16 cellular contexts compared by ENCODE assay signal in genomic region chr6:15147827-15148226, GRCh38.
DNase-seq lines count a peak whose midpoint lies in the region; ATAC-seq and TF ChIP-seq lines count a peak whose summit lies in the region.
"Had no signal": no experiment of that assay in that cellular context is flagged by ENCODE, and none has a peak within 500 bp of the region (broad histone marks: within the 10 kb centered on the region; RNA-seq: fewer than 3 reads in every experiment).

No MANE protein-coding gene starts in this region.

- H3K27me3 ChIP-seq in OCI-LY3 (ENCODE audit: low read depth, low read length) (no peaks in the 10 kb centered on the region), smooth muscle cell (ENCODE audit: low read depth) (no peaks in the 10 kb centered on the region)

- ATAC-seq in GM18873 (IDR thresholded peaks at IDR 0.05; ENCODE audit: low FRiP score, unreplicated experiment): no peak

- DNase-seq in Daoy (ENCODE audit: low read depth) (peak; percentile 11), cerebellum (ENCODE audit: low spot score) (peak; percentile 78), smooth muscle cell (lab: John Stamatoyannopoulos, UW; ENCODE audit: unreplicated experiment) (no peak), activated gamma-delta T cell (lab: John Stamatoyannopoulos, UW) (no peak), HCEC 1CT (no peak)
- DNase-seq: activated CD4-positive, alpha-beta T cell treated with anti-CD3 and anti-CD28 coated beads, Interleukin-2, amount 50 U/mL, for 4 hours; activated gamma-delta T cell treated with Interleukin-2 at 50 U/mL for 16 hours; dermis blood vessel endothelial cell; MM.1S; NCI-H1436; NCI-H510A treated with DMSO at 0.1 percent for 48 hours; SK-N-SH had no signal

- 0 out of 2 replicates have a peak overlapping the region, but pooled peaks have one; percentile 23 for H3K4me2 ChIP-seq in OCI-LY3 (ENCODE audit: low read length)
- no peak overlapping the region for H3K4me2 ChIP-seq in smooth muscle cell
- H3K4me2 ChIP-seq: SK-N-SH had no signal

- H3K36me3 ChIP-seq in OCI-LY3 (replicated peaks; ENCODE audit: low read depth, low read length) (no peaks in the 10 kb centered on the region), smooth muscle cell (ENCODE audit: low read depth) (no peaks in the 10 kb centered on the region)
- H3K36me3 ChIP-seq: thoracic aorta had no signal

- WGBS in smooth muscle cell (ENCODE audit: low lambda C conversion rate): 99% methylated on average over 5 of the region's 5 CpGs

- H2AFZ ChIP-seq in OCI-LY3 (ENCODE audit: low read depth, low read length): peak overlapping the region; percentile 81; the same call in 1 of the 2 replicates
- H2AFZ ChIP-seq in smooth muscle cell (ENCODE audit: low read depth): no peak overlapping the region

- H3K79me2 ChIP-seq in OCI-LY3 (ENCODE audit: low read length) (no peaks in the 10 kb centered on the region), smooth muscle cell (ENCODE audit: low read depth) (no peaks in the 10 kb centered on the region)

- H3K27ac ChIP-seq in OCI-LY3 (ENCODE audit: low read length) (no peak overlapping the region), smooth muscle cell (ENCODE audit: low read depth) (peak overlapping the region; percentile 55)
- H3K27ac ChIP-seq: thoracic aorta, VCaP had no signal

- TF ChIP-seq CTCF in OCI-LY3 (IDR thresholded peaks at IDR 0.05; ENCODE audit: low read depth, low read length) (no peak), smooth muscle cell (IDR thresholded peaks at IDR 0.05; ENCODE audit: borderline replicate concordance, insufficient read depth, poor library complexity, severe bottlenecking) (no peak)

- H3K9ac ChIP-seq in OCI-LY3 (ENCODE audit: low read length) (no peak overlapping the region), smooth muscle cell (ENCODE audit: low read depth) (no peak overlapping the region)
- H3K9ac ChIP-seq: SK-N-SH had no signal

- no peaks in the 10 kb centered on the region for H3F3A ChIP-seq in smooth muscle cell (ENCODE audit: low read depth)

- no peaks in the 10 kb centered on the region for H4K20me1 ChIP-seq in OCI-LY3 (ENCODE audit: insufficient read depth, low read length)
- no peaks in the 10 kb centered on the region for H4K20me1 ChIP-seq in smooth muscle cell (ENCODE audit: low read depth)

- H3K4me1 ChIP-seq in OCI-LY3 (ENCODE audit: low read length) (peaks cover 30% of the 10 kb centered on the region), smooth muscle cell (ENCODE audit: low read depth) (no peaks in the 10 kb centered on the region)

- H3K4me3 ChIP-seq in OCI-LY3 (ENCODE audit: low read length) (no peak overlapping the region), smooth muscle cell (no peak overlapping the region)
- H3K4me3 ChIP-seq: thoracic aorta had no signal

- H3K9me3 ChIP-seq in OCI-LY3 (ENCODE audit: insufficient read depth, low read length) (no peaks in the 10 kb centered on the region), smooth muscle cell (replicated peaks; ENCODE audit: low read depth) (no peaks in the 10 kb centered on the region)
- H3K9me3 ChIP-seq: SK-N-SH, thoracic aorta had no signal

Comparison
In these comparisons a context has a peak if more than half of its experiments do, and no peak if none do; other contexts are left out.
1. DNase-seq: peak in Daoy (single experiment) and cerebellum (single experiment); none in smooth muscle cell (single experiment), activated gamma-delta T cell (single experiment) and HCEC 1CT (single experiment).